Comparison of ENCODE assay signal across 8 cellular contexts in genomic region chr7:17941171-17941490, GRCh38. TPM values are rescaled to one million over a fixed set of nuclear protein-coding genes. Genes with fewer than 3 reads are reported as not detected.
A peak's percentile ranks its signal among the peaks of the same experiment; 100 is the strongest.
DNase-seq lines count a peak whose midpoint lies in the region; FAIRE-seq and TF ChIP-seq lines count a peak whose summit lies in the region.

No MANE protein-coding gene starts in this region.

- H3K27me3 Mint-ChIP-seq in activated T-helper 1 cell treated with anti-CD3 and anti-CD28 coated beads, Interleukin-12 subunit alpha, Interleukin-12 subunit beta, Interleukin-2, Interleukin-4 antibody, amounts not matched to agents 30 ng/mL and 10 ng/mL and 1 ng/mL, durations not matched to agents 14 hours and 24 hours and 36 hours (ENCODE audit: insufficient read depth), result peaks cover 11% of the 10 kb centered on the region

- peak overlapping the region; percentile 75 for H3K4me3 ChIP-seq in AG04450 (ENCODE audit: low read depth, low read length)
- peak overlapping the region; percentile 78 for H3K4me3 ChIP-seq in HFF-Myc (replicated peaks; ENCODE audit: low read depth, low read length)
- H3K4me3 ChIP-seq in iPS-11a (ENCODE audit: low read depth, low read length), result peak overlapping the region; percentile 94
- peak overlapping the region in 1 of 2 donors; percentile 89 for H3K4me3 ChIP-seq in small intestine (ENCODE audit: low read depth in 1 of 2, low read length in 2 of 2)

- H3K9me3 ChIP-seq in AG04450 (ENCODE audit: control insufficient read depth, insufficient read depth, low read length) (no peaks in the 10 kb centered on the region), small intestine (ENCODE audit: control insufficient read depth, low read depth) (no peaks in the 10 kb centered on the region)

- peak overlapping the region; percentile 92 for H3K4me3 Mint-ChIP-seq in activated T-helper 1 cell treated with anti-CD3 and anti-CD28 coated beads, Interleukin-12 subunit alpha, Interleukin-12 subunit beta, Interleukin-2, Interleukin-4 antibody, amounts not matched to agents 30 ng/mL and 10 ng/mL and 1 ng/mL, durations not matched to agents 14 hours and 24 hours and 36 hours

- TF ChIP-seq CTCF in AG04450 (IDR thresholded peaks at IDR 0.05; ENCODE audit: low read depth, low read length) (0 out of 2 replicates have a peak, but pooled peaks have one; percentile 5), HFF-Myc (IDR thresholded peaks at IDR 0.05; ENCODE audit: low read depth, low read length, missing control alignments) (no peak)

- WGBS in small intestine, 3 donors, result 8 to 31% (median 26%) methylated on average over 5 of the region's 5 CpGs

- H3K27me3 ChIP-seq in AG04450 (ENCODE audit: control insufficient read depth, insufficient read depth, low read length), result no peaks in the 10 kb centered on the region
- no peaks in the 10 kb centered on the region for H3K27me3 ChIP-seq in small intestine (ENCODE audit: control insufficient read depth in 2 of 2, insufficient read depth in 2 of 2, low read length in 2 of 2)

- FAIRE-seq in small intestine (lab: Jason Lieb, UNC), result no peak

- H3K4me1 ChIP-seq in small intestine (ENCODE audit: control insufficient read depth in 2 of 2, insufficient read depth in 1 of 2, low read depth in 1 of 2, low read length in 1 of 2), result peaks cover 0 to 3% of the 10 kb centered on the region in 2 donors

- DNase-seq in AG04450 (ENCODE audit: low read depth, low spot score), result no peak
- no peak for DNase-seq in HFF-Myc (ENCODE audit: extremely low read depth, low read depth)
- DNase-seq in activated T-helper 1 cell treated with anti-CD3 and anti-CD28 coated beads, Interleukin-12 subunit alpha, Interleukin-12 subunit beta, Interleukin-2, Interleukin-4 antibody, amounts not matched to agents 30 ng/mL and 10 ng/mL and 1 ng/mL, durations not matched to agents 14 hours and 24 hours and 36 hours (ENCODE audit: low spot score), result no peak
- DNase-seq in small intestine, result peak; percentile 44
- DNase-seq in iPS-NIHi11 (ENCODE audit: low spot score), result no peak
- DNase-seq in putamen (ENCODE audit: low spot score), result no peak
- DNase-seq in A172 (ENCODE audit: low spot score), result no peak

- H3K27ac ChIP-seq in AG04450 (ENCODE audit: low read depth, low read length) (no peak overlapping the region), small intestine (ENCODE audit: low read depth in 1 of 2, low read length in 1 of 2) (peak overlapping the region in 1 of 2 donors; percentile 92)

- peaks cover 6% of the 10 kb centered on the region for H3K36me3 Mint-ChIP-seq in activated T-helper 1 cell treated with anti-CD3 and anti-CD28 coated beads, Interleukin-12 subunit alpha, Interleukin-12 subunit beta, Interleukin-2, Interleukin-4 antibody, amounts not matched to agents 30 ng/mL and 10 ng/mL and 1 ng/mL, durations not matched to agents 14 hours and 24 hours and 36 hours (ENCODE audit: low read depth)

- H3K36me3 ChIP-seq in small intestine (ENCODE audit: control insufficient read depth in 2 of 2, insufficient read depth in 2 of 2, low read length in 2 of 2), result no peaks in the 10 kb centered on the region

- POLR2A ChIA-PET in AG04450 (lab: Yijun Ruan, JAX), result no interaction called here

- CTCF ChIA-PET in AG04450 (lab: Charles Lee), result no interaction called here

- peaks cover 36% of the 10 kb centered on the region for H3K4me1 Mint-ChIP-seq in activated T-helper 1 cell treated with anti-CD3 and anti-CD28 coated beads, Interleukin-12 subunit alpha, Interleukin-12 subunit beta, Interleukin-2, Interleukin-4 antibody, amounts not matched to agents 30 ng/mL and 10 ng/mL and 1 ng/mL, durations not matched to agents 14 hours and 24 hours and 36 hours (ENCODE audit: low read depth)

- no peaks in the 10 kb centered on the region for H3K9me3 Mint-ChIP-seq in activated T-helper 1 cell treated with anti-CD3 and anti-CD28 coated beads, Interleukin-12 subunit alpha, Interleukin-12 subunit beta, Interleukin-2, Interleukin-4 antibody, amounts not matched to agents 30 ng/mL and 10 ng/mL and 1 ng/mL, durations not matched to agents 14 hours and 24 hours and 36 hours

- intact Hi-C loops in activated T-helper 1 cell treated with anti-CD3 and anti-CD28 coated beads, Interleukin-12 subunit alpha, Interleukin-12 subunit beta, Interleukin-2, Interleukin-4 antibody, amounts not matched to agents 30 ng/mL and 10 ng/mL and 1 ng/mL, durations not matched to agents 14 hours and 24 hours and 36 hours (cut with micrococcal nuclease), result loop anchor here (2.0 to 10.0 kb wide), 6 partner anchors 70 to 1519 kb away; partner anchors contain the start of genes ANKMY2 and CRPPA

- peak overlapping the region; percentile 66 for H3K27ac Mint-ChIP-seq in activated T-helper 1 cell treated with anti-CD3 and anti-CD28 coated beads, Interleukin-12 subunit alpha, Interleukin-12 subunit beta, Interleukin-2, Interleukin-4 antibody, amounts not matched to agents 30 ng/mL and 10 ng/mL and 1 ng/mL, durations not matched to agents 14 hours and 24 hours and 36 hours

RNA-seq across cellular contexts. Expression of gene SNX13, which starts 0.8 kb away (rescaled TPM):
- polyA plus RNA-seq in AG04450 (2011; rRNA removed) (18.5 and 28.3 TPM in 2 replicates), small intestine (1 to 10 TPM; 5.7 to 9.4 (median 5.8) TPM)
- polyA minus RNA-seq in AG04450 (2011; rRNA and poly(A)+ RNA removed), result 13.2 and 28.6 TPM in 2 replicates
- 27.3 and 27.6 TPM in 2 replicates for total RNA-seq in activated T-helper 1 cell treated with anti-CD3 and anti-CD28 coated beads, Interleukin-12 subunit alpha, Interleukin-12 subunit beta, Interleukin-2, Interleukin-4 antibody, amounts not matched to agents 30 ng/mL and 10 ng/mL and 1 ng/mL, durations not matched to agents 14 hours and 24 hours and 36 hours
- total RNA-seq in A172 (2014; rRNA removed; shearing (Covaris generic)), result 39.3 and 50.4 TPM in 2 replicates
